1 cellular context compared by ENCODE assay signal in genomic region chr11:6269994-6270393, GRCh38.
TF ChIP-seq lines count a peak whose summit lies in the region.

No MANE protein-coding gene starts in this region.

TF ChIP-seq in IMR-90, 13 proteins besides CTCF, POLR2A, EP300 and RAD21:
- TF ChIP-seq FOS (IDR thresholded peaks at IDR 0.05; ENCODE audit: low read depth, low read length): no peak
- no peak for TF ChIP-seq BHLHE40 (IDR thresholded peaks at IDR 0.05; ENCODE audit: low read depth, low read length)
- no peak for TF ChIP-seq CEBPB (IDR thresholded peaks at IDR 0.05; ENCODE audit: low read depth, low read length)
- TF ChIP-seq RFX5 (IDR thresholded peaks at IDR 0.05; ENCODE audit: low read depth, low read length): no peak
- no peak for TF ChIP-seq SMC3 (IDR thresholded peaks at IDR 0.05; ENCODE audit: low read depth, low read length)
- TF ChIP-seq CHD1 (IDR thresholded peaks at IDR 0.05; ENCODE audit: low read depth, low read length): no peak
- TF ChIP-seq NFE2L2 (IDR thresholded peaks at IDR 0.05; ENCODE audit: low read depth, low read length): no peak
- no peak for TF ChIP-seq ELK1 (IDR thresholded peaks at IDR 0.05; ENCODE audit: borderline replicate concordance, low read depth, low read length)
- no peak for TF ChIP-seq MAFK (IDR thresholded peaks at IDR 0.05; ENCODE audit: low read depth, low read length)
- no peak for TF ChIP-seq USF2 (IDR thresholded peaks at IDR 0.05; ENCODE audit: low read depth, low read length)
- TF ChIP-seq RCOR1 (IDR thresholded peaks at IDR 0.05; ENCODE audit: insufficient replicate concordance, low read length): no peak
- no peak for TF ChIP-seq MXI1 (IDR thresholded peaks at IDR 0.05; ENCODE audit: borderline replicate concordance, low read depth, low read length)
- TF ChIP-seq MAZ (IDR thresholded peaks at IDR 0.05; ENCODE audit: borderline replicate concordance, low read depth, low read length): no peak
TF ChIP-seq in IMR-90: peak in this region for 0.
